ENCODE assay signal across 25 cellular contexts in genomic region chr6:170444056-170444505, GRCh38.
DNase-seq lines count a peak whose midpoint lies in the region; ATAC-seq and TF ChIP-seq lines count a peak whose summit lies in the region.
"Had no signal": no experiment of that assay in that cellular context is flagged by ENCODE, and none has a peak within 500 bp of the region (broad histone marks: within the 10 kb centered on the region; RNA-seq: fewer than 3 reads in every experiment).

No MANE protein-coding gene starts in this region.

- H3K4me3 ChIP-seq in lower lobe of right lung (no peak overlapping the region), testis (no peak overlapping the region)
- H3K4me3 ChIP-seq: breast epithelium, dorsolateral prefrontal cortex, gastroesophageal sphincter, GM12878 had no signal

- H3K9me3 ChIP-seq in lower lobe of right lung (no peaks in the 10 kb centered on the region), testis (no peaks in the 10 kb centered on the region)
- H3K9me3 ChIP-seq: breast epithelium, gastroesophageal sphincter, neutrophil had no signal

- H3K27ac ChIP-seq in lower lobe of right lung (no peak overlapping the region), testis (no peak overlapping the region)
- H3K27ac ChIP-seq: breast epithelium, dorsolateral prefrontal cortex, gastroesophageal sphincter, KMS-11, neutrophil had no signal

- ATAC-seq in lower lobe of right lung (peak; percentile 57 to 61), GM21723 (IDR thresholded peaks at IDR 0.05; ENCODE audit: unreplicated experiment) (no peak)
- ATAC-seq: esophagus mucosa, gastroesophageal sphincter, left colon had no signal

- no peak for TF ChIP-seq CTCF in lower lobe of right lung (IDR thresholded peaks at IDR 0.05)
- TF ChIP-seq CTCF in testis (IDR thresholded peaks at IDR 0.05) = no peak

- intact Hi-C loops in lower lobe of right lung (cut with DNase I) = no loop called here
- intact Hi-C loops in testis (cut with DNase I; ENCODE audit: low total_unique reads) = no loop called here

- H3K27me3 ChIP-seq in lower lobe of right lung (ENCODE audit: low read depth) (no peaks in the 10 kb centered on the region), testis (no peaks in the 10 kb centered on the region)
- H3K27me3 ChIP-seq: breast epithelium, dorsolateral prefrontal cortex had no signal

- DNase-seq in NCI-H187 (lab: John Stamatoyannopoulos, UW) (peak; percentile 28 to 57), NCI-H187 treated with DMSO at 0.1 percent for 48 hours (lab: John Stamatoyannopoulos, UW) (no peak), NCI-H2196 (lab: John Stamatoyannopoulos, UW; ENCODE audit: unreplicated experiment) (peak; percentile 63), lower lobe of right lung (no peak), testis (peak; percentile 9), EL (no peak)
- no peak for DNase-seq in activated naive CD4-positive, alpha-beta T cell (lab: John Stamatoyannopoulos, UW)
- DNase-seq: 8988T; activated CD4-positive, alpha-beta memory T cell treated with anti-CD3 and anti-CD28 coated beads for 36 hours; activated T-cell treated with anti-CD3 and anti-CD28 coated beads, Interleukin-2, amount 50 U/mL, for 72 hours; GF-D8; left colon; NCI-H1436; NCI-H524 treated with DMSO at 0.1 percent for 48 hours; SIG-M5; stimulated activated CD4-positive, alpha-beta T cell treated with anti-CD3 and anti-CD28 coated beads, Interleukin-15, amount 100 ng/mL, for 24 hours; T-helper 2 cell had no signal

- H3K4me1 ChIP-seq in lower lobe of right lung (no peaks in the 10 kb centered on the region), testis (no peaks in the 10 kb centered on the region)
- H3K4me1 ChIP-seq: breast epithelium had no signal

- TF ChIP-seq POLR2A in testis (IDR thresholded peaks at IDR 0.05) = no peak

- no peaks in the 10 kb centered on the region for H3K36me3 ChIP-seq in lower lobe of right lung
- no peaks in the 10 kb centered on the region for H3K36me3 ChIP-seq in testis (ENCODE audit: low read depth, missing control alignments)
- H3K36me3 ChIP-seq: breast epithelium, gastroesophageal sphincter, neutrophil had no signal

- WGBS in testis, 2 donors = 87 to 89% methylated on average over 14 to 15 of the region's 15 CpGs

Comparison
In these comparisons a context has a peak if more than half of its experiments do, and no peak if none do; other contexts are left out.
1. DNase-seq: peak in NCI-H187 (2 of 2), NCI-H2196 (single experiment) and testis (single experiment); none in NCI-H187 treated with DMSO at 0.1 percent for 48 hours (single experiment), lower lobe of right lung (single experiment), activated naive CD4-positive, alpha-beta T cell (0 of 4) and EL (single experiment).